In the genomic region with DNA sequence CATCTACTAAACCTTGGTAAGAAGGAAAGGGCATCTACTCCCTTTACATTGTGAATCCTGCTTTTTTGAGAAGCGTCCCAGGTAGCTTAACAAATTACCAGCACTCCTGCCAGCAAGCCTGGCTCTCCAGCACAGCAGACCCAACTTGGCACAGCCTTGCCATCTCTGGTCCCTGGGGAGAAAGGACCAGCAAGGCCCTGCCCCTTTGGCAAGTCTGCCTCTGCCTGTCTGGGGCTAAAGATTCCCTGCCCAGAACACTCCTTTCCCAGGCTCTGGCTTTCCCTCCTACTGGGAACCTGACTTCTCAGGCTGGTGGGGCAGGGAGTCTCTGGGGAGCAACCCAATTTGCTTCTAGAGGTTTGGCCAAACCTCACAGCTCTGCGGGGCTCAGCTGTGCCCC, we compare ENCODE assay signal across 14 cellular contexts.
DNase-seq lines count a peak whose midpoint lies in the region; ATAC-seq and TF ChIP-seq lines count a peak whose summit lies in the region.
"Had no signal": no experiment of that assay in that cellular context is flagged by ENCODE, and none has a peak within 500 bp of the region (broad histone marks: within the 10 kb centered on the region; RNA-seq: fewer than 3 reads in every experiment).

No MANE protein-coding gene starts in this region.

- no peaks in the 10 kb centered on the region for H3K27me3 Mint-ChIP-seq in natural killer cell treated with Interleukin-12 subunit alpha and Interleukin-12 subunit beta and Interleukin-15 and Interleukin-18, amount 100 ng/mL, for 72 hours
- peaks cover 0 to 2% (median 0%) of the 10 kb centered on the region in 3 donors for H3K27me3 Mint-ChIP-seq in CD14-positive monocyte (ENCODE audit: low read depth in 3 of 3)

- peaks cover 51 to 54% of the 10 kb centered on the region in 2 donors for H3K4me1 Mint-ChIP-seq in natural killer cell treated with Interleukin-12 subunit alpha and Interleukin-12 subunit beta and Interleukin-15 and Interleukin-18, amount 100 ng/mL, for 72 hours (ENCODE audit: low read depth in 2 of 2)
- peaks cover 13% of the 10 kb centered on the region for H3K4me1 Mint-ChIP-seq in CD14-positive monocyte

- H3K4me1 ChIP-seq in ACC112 (ENCODE audit: control insufficient read depth, insufficient read depth, low read length, unreplicated experiment): peaks cover 51% of the 10 kb centered on the region

- peak overlapping the region; percentile 56 to 66 for H3K27ac Mint-ChIP-seq in natural killer cell treated with Interleukin-12 subunit alpha and Interleukin-12 subunit beta and Interleukin-15 and Interleukin-18, amount 100 ng/mL, for 72 hours
- peak overlapping the region in 3 of 7 donors; percentile 36 to 57 (median 53) for H3K27ac Mint-ChIP-seq in CD14-positive monocyte

- intact Hi-C loops in CD14-positive monocyte (cut with micrococcal nuclease): loop anchor here in 1 of 2 donors (10.0 kb wide), 2 partner anchors 60 to 100 kb away; no protein-coding TSS in a partner anchor

- peak overlapping the region; percentile 99 for H3K27ac ChIP-seq in ACC112 (ENCODE audit: low read depth, low read length)
- H3K27ac ChIP-seq: neutrophil, SJSA1 had no signal

- H3K4me3 Mint-ChIP-seq in natural killer cell treated with Interleukin-12 subunit alpha and Interleukin-12 subunit beta and Interleukin-15 and Interleukin-18, amount 100 ng/mL, for 72 hours: no peak overlapping the region
- no peak overlapping the region for H3K4me3 Mint-ChIP-seq in CD14-positive monocyte

- no peak overlapping the region for H2AFZ ChIP-seq in ACC112 (ENCODE audit: low read length, unreplicated experiment)

- H3K9me3 Mint-ChIP-seq in natural killer cell treated with Interleukin-12 subunit alpha and Interleukin-12 subunit beta and Interleukin-15 and Interleukin-18, amount 100 ng/mL, for 72 hours: no peaks in the 10 kb centered on the region
- no peaks in the 10 kb centered on the region for H3K9me3 Mint-ChIP-seq in CD14-positive monocyte

- H3K79me2 ChIP-seq in ACC112 (ENCODE audit: control insufficient read depth, insufficient read depth, low read length, unreplicated experiment): peaks cover 59% of the 10 kb centered on the region

- peaks cover 14% of the 10 kb centered on the region; the same call in 1 of the 2 replicates for H3K36me3 ChIP-seq in ACC112 (ENCODE audit: insufficient read depth, low read length)

- TF ChIP-seq CTCF in CD14-positive monocyte (IDR thresholded peaks at IDR 0.05): no peak

- ATAC-seq in natural killer cell treated with Interleukin-12 subunit alpha and Interleukin-12 subunit beta and Interleukin-15 and Interleukin-18, amount 100 ng/mL, for 72 hours: no peak
- ATAC-seq in activated CD4-positive, CD25-positive, alpha-beta regulatory T cell treated with anti-CD3 and anti-CD28 coated beads, Interleukin-2, amount 50 U/mL, for 24 hours: no peak
- no peak for ATAC-seq in GM18873 (IDR thresholded peaks at IDR 0.05; ENCODE audit: low FRiP score, unreplicated experiment)
- no peak for ATAC-seq in GM21360 (IDR thresholded peaks at IDR 0.05; ENCODE audit: unreplicated experiment)

- peaks cover 8% of the 10 kb centered on the region for H3K36me3 Mint-ChIP-seq in natural killer cell treated with Interleukin-12 subunit alpha and Interleukin-12 subunit beta and Interleukin-15 and Interleukin-18, amount 100 ng/mL, for 72 hours
- H3K36me3 Mint-ChIP-seq in CD14-positive monocyte: peaks cover 56 to 66% of the 10 kb centered on the region in 2 donors

- no peak overlapping the region for H3K4me3 ChIP-seq in ACC112 (ENCODE audit: low read depth, low read length)
- H3K4me3 ChIP-seq: SJSA1 had no signal

- DNase-seq in GM03348 (ENCODE audit: low spot score) (peak; percentile 30), cerebellar cortex (ENCODE audit: low spot score) (peak; percentile 15), CD14-positive monocyte (ENCODE audit: low spot score) (no peak)
- no peak for DNase-seq in natural killer cell treated with Interleukin-12 subunit alpha and Interleukin-12 subunit beta and Interleukin-15 and Interleukin-18, amount 100 ng/mL, for 72 hours (ENCODE audit: low spot score)
- DNase-seq: activated CD4-positive, CD25-positive, alpha-beta regulatory T cell treated with anti-CD3 and anti-CD28 coated beads, Interleukin-2, amount 50 U/mL, for 72 hours; activated naive CD4-positive, alpha-beta T cell; foreskin fibroblast; MV-4-11 had no signal

- H3K27me3 ChIP-seq in ACC112 (ENCODE audit: insufficient read depth, low read length): no peaks in the 10 kb centered on the region
- H3K27me3 ChIP-seq: neutrophil, SJSA1 had no signal

Comparison
In these comparisons a context has a peak if more than half of its experiments do, and no peak if none do; other contexts are left out.
1. DNase-seq: peak in GM03348 (single experiment) and cerebellar cortex (single experiment); none in natural killer cell treated with Interleukin-12 subunit alpha and Interleukin-12 subunit beta and Interleukin-15 and Interleukin-18, amount 100 ng/mL, for 72 hours (single experiment) and CD14-positive monocyte (single experiment).